Comparison of ENCODE assay signal across 23 cellular contexts in genomic region chr19:33196446-33197193, GRCh38. TPM values are rescaled to one million over a fixed set of nuclear protein-coding genes. Genes with fewer than 3 reads are reported as not detected.
"Had no signal": no experiment of that assay in that cellular context is flagged by ENCODE, and none has a peak within 500 bp of the region (broad histone marks: within the 10 kb centered on the region; RNA-seq: fewer than 3 reads in every experiment).

No MANE protein-coding gene starts in this region.

- H3K36me3 ChIP-seq: thyroid gland had no signal

- H3K27me3 ChIP-seq: body of pancreas, thyroid gland had no signal

- H3K27ac ChIP-seq: body of pancreas, coronary artery, thyroid gland had no signal

- H3K4me3 ChIP-seq: body of pancreas, mucosa of descending colon had no signal

- FAIRE-seq: endometrium, urothelium cell line had no signal

- ATAC-seq: activated CD8-positive, alpha-beta T cell treated with anti-CD3 and anti-CD28 coated beads for 36 hours; activated T-helper 17 cell treated with anti-CD3 and anti-CD28 coated beads, Interleukin-2, amount 50 U/mL, for 72 hours; body of pancreas; mucosa of descending colon had no signal

- H3K9me3 ChIP-seq: body of pancreas, mucosa of descending colon, thyroid gland had no signal

- DNase-seq: activated CD4-positive, alpha-beta T cell treated with anti-CD3 and anti-CD28 coated beads, Interleukin-2, amount 10 ng/mL, durations not matched to agents 24 days and 14 days; activated CD4-positive, CD25-positive, alpha-beta regulatory T cell; activated CD8-positive, alpha-beta T cell treated with anti-CD3 and anti-CD28 coated beads for 36 hours; activated naive CD4-positive, alpha-beta T cell treated with Interleukin-2 at 50 U/mL for 16 hours; activated naive CD8-positive, alpha-beta T cell treated with anti-CD3 and anti-CD28 coated beads, Interleukin-2, amount 10 ng/mL, durations not matched to agents 7 days and 5 days; activated T-cell treated with anti-CD3 and anti-CD28 coated beads, Interleukin-2, amount 50 U/mL, for 1 hour; amygdala; body of pancreas; erythroblast; foreskin melanocyte; immature natural killer cell; naive B cell; occipital lobe; stimulated activated CD4-positive, alpha-beta T cell treated with anti-CD3 and anti-CD28 coated beads, Interleukin-2, amount 100 ng/mL, for 24 hours; stimulated activated naive CD4-positive, alpha-beta T cell treated with Interleukin-2 at 50 U/mL for 16 hours; thyroid gland had no signal

RNA-seq across cellular contexts. Expression of gene LRP3, which starts 2.5 kb away (rescaled TPM):
- total RNA-seq: activated T-helper 17 cell treated with anti-CD3 and anti-CD28 coated beads, Interleukin-2, amount 50 U/mL, for 72 hours had no signal
- polyA plus RNA-seq: immature natural killer cell had no signal

RNA-seq across cellular contexts. Expression of gene SLC7A10, which starts 29.0 kb away (rescaled TPM):
- total RNA-seq: activated CD4-positive, alpha-beta T cell treated with anti-CD3 and anti-CD28 coated beads, Interleukin-2, amount 10 ng/mL, durations not matched to agents 24 days and 14 days; activated CD8-positive, alpha-beta T cell treated with anti-CD3 and anti-CD28 coated beads for 36 hours; activated naive CD8-positive, alpha-beta T cell treated with anti-CD3 and anti-CD28 coated beads, Interleukin-2, amount 10 ng/mL, durations not matched to agents 7 days and 5 days; activated T-helper 17 cell treated with anti-CD3 and anti-CD28 coated beads, Interleukin-2, amount 50 U/mL, for 72 hours; liver; mucosa of descending colon; posterior vena cava had no signal
- polyA plus RNA-seq: immature natural killer cell, liver had no signal
